ENCODE assay signal across 9 cellular contexts in the genomic region with DNA sequence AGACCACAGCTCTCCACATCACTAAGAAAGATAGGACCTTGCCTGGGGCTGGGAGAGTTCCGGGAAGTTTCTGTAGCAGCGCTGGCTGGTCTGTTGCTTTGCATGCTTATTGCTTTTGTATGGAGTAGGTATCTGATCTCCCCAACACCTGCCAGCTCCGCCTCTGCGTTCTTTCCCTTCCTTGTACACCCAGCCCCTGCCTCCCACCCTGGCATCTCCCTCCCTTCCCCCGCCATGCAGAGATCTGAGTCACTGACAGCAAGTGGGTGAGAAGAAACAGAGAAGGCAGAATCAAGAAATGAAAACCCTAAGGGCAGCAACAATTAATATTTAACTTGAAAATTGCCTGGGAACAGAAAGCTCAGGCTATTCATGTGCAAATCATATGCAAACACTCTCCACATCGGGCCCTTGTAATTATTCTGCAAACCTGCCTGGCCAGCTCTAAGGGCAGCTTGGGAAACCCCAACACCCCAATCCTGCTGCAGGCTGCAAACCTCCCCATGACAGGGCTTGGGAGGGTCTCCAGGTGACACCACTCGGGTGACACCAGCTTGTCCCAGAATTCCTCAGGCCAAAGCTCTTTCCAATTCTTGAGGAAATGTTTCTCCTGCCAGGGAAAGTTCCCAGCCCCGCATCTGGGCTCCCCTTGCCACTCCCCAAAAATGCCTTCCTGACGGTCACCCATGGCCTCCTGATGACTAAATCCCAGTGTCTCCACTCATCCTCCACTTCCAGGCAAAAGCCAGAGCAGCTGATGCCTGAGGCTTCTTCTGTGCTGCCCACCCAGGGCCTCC.
DNase-seq lines count a peak whose midpoint lies in the region; ATAC-seq, FAIRE-seq and TF ChIP-seq lines count a peak whose summit lies in the region.
"Had no signal": no experiment of that assay in that cellular context is flagged by ENCODE, and none has a peak within 500 bp of the region (broad histone marks: within the 10 kb centered on the region; RNA-seq: fewer than 3 reads in every experiment).

No MANE protein-coding gene starts in this region.

- POLR2A ChIA-PET in GM10248 (lab: Yijun Ruan, JAX), result no interaction called here

- peak; percentile 65 for DNase-seq in GM10248 (ENCODE audit: extremely low spot score)
- peak; percentile 85 for DNase-seq in NCI-H1048 (lab: John Stamatoyannopoulos, UW)
- no peak for DNase-seq in stimulated activated CD4-positive, alpha-beta T cell treated with anti-CD3 and anti-CD28 coated beads, Interleukin-12 subunit alpha, Interleukin-12 subunit beta, amount 100 ng/mL, for 4 hours
- no peak for DNase-seq in NOMO-1 treated with DMSO at 0.1 percent for 48 hours (lab: John Stamatoyannopoulos, UW; ENCODE audit: unreplicated experiment)
- no peak for DNase-seq in epidermal melanocyte (ENCODE audit: insufficient read length, low spot score)
- no peak for DNase-seq in activated naive CD4-positive, alpha-beta T cell (lab: John Stamatoyannopoulos, UW)
- DNase-seq: heart left ventricle had no signal

- CTCF ChIA-PET in GM10248 (lab: Yijun Ruan, JAX), result interaction anchor here (1.0 to 1.9 kb wide), 7 partner anchors 8 to 26 kb away, joined by 3 to 8 read pairs (median 4); no protein-coding TSS in a partner anchor

- TF ChIP-seq CTCF in GM10248 (IDR thresholded peaks at IDR 0.05; ENCODE audit: control extremely low read depth, extremely low read depth, low read depth, missing control alignments), result no peak

- peak; percentile 70 for FAIRE-seq in islet of Langerhans (lab: Jason Lieb, UNC)

- ATAC-seq in GM21723 (IDR thresholded peaks at IDR 0.05; ENCODE audit: unreplicated experiment), result peak; percentile 57

Comparison
In these comparisons a context has a peak if more than half of its experiments do, and no peak if none do; other contexts are left out.
1. DNase-seq: peak in GM10248 (single experiment) and NCI-H1048 (single experiment); none in stimulated activated CD4-positive, alpha-beta T cell treated with anti-CD3 and anti-CD28 coated beads, Interleukin-12 subunit alpha, Interleukin-12 subunit beta, amount 100 ng/mL, for 4 hours (single experiment), NOMO-1 treated with DMSO at 0.1 percent for 48 hours (single experiment), epidermal melanocyte (single experiment) and activated naive CD4-positive, alpha-beta T cell (0 of 4).